Comparison of ENCODE assay signal across 18 cellular contexts in the genomic region with DNA sequence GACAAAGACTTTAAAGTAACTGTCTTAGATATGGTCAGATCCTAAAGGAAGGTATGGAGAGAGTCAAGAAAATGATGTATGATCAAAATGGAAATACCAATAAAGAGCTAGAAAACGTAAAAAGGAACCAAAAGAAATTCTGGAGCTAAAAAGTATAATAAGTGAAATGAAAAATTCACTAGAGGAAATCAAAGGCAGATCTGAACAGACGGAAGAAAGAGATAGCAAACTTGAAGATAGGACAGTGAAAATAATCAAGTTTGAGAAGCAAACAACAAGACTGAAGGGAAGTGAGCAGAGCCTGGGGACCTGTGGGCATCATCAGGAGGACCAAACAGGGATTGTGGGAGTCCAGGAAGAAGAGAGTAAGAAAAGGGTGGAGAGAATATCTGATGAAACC.
DNase-seq lines count a peak whose midpoint lies in the region; ATAC-seq and TF ChIP-seq lines count a peak whose summit lies in the region.
"Had no signal": no experiment of that assay in that cellular context is flagged by ENCODE, and none has a peak within 500 bp of the region (broad histone marks: within the 10 kb centered on the region; RNA-seq: fewer than 3 reads in every experiment).

No MANE protein-coding gene starts in this region.

- H4K20me1 ChIP-seq in SK-N-SH (ENCODE audit: insufficient read depth) = no peaks in the 10 kb centered on the region

- H3K9me2 ChIP-seq in SK-N-SH = no peaks in the 10 kb centered on the region

- no peak overlapping the region for H3K23ac ChIP-seq in neuronal stem cell (ENCODE audit: low read depth, low read length, poor library complexity)

- H2AFZ ChIP-seq in SK-N-SH (ENCODE audit: low read depth) = no peak overlapping the region
- no peak overlapping the region for H2AFZ ChIP-seq in neuronal stem cell (ENCODE audit: low read length)

- H3K4me1 Mint-ChIP-seq in naive B cell = peaks cover 23 to 27% (median 26%) of the 10 kb centered on the region in 3 donors

- H3K9me3 ChIP-seq in SK-N-SH (no peaks in the 10 kb centered on the region), Panc1 (ENCODE audit: control insufficient read depth, insufficient read depth, low read depth, low read length) (peaks cover 9% of the 10 kb centered on the region; the same call in 1 of the 2 replicates), neuronal stem cell (replicated peaks in 1 of 2; ENCODE audit: control insufficient read depth in 2 of 2, insufficient read depth in 1 of 2, low read depth in 1 of 2, low read length in 2 of 2) (peaks cover 22 to 65% of the 10 kb centered on the region in 2 donors)
- H3K9me3 ChIP-seq: BE2C had no signal

- no peak for TF ChIP-seq RAD21 in SK-N-SH (IDR thresholded peaks at IDR 0.05; ENCODE audit: low read length)

- H3K18ac ChIP-seq in neuronal stem cell (ENCODE audit: low read length) = no peak overlapping the region

- H2BK15ac ChIP-seq in neuronal stem cell (ENCODE audit: low read length) = no peak overlapping the region

- in situ Hi-C loops in Caki2 (cut with HindIII; ENCODE audit: low pct_unique_long_range_greater_than_20kb, low sequenced_read_pairs) (no loop called here), Panc1 (cut with HindIII; ENCODE audit: low pct_unique_long_range_greater_than_20kb, low sequenced_read_pairs) (no loop called here)

- no peak for TF ChIP-seq CTCF in SK-N-SH (IDR thresholded peaks at IDR 0.05)
- no peak for TF ChIP-seq CTCF in Panc1 (IDR thresholded peaks at IDR 0.05)

- H3K36me3 ChIP-seq in SK-N-SH (replicated peaks in 1 of 2; ENCODE audit: control insufficient read depth in 1 of 2, insufficient read depth in 2 of 2, low read length in 1 of 2) = peaks cover 38 to 47% of the 10 kb centered on the region in 2 experiments
- H3K36me3 ChIP-seq in Panc1 (ENCODE audit: control insufficient read depth, insufficient read depth, low read length) = no peaks in the 10 kb centered on the region
- peaks cover 47 to 92% of the 10 kb centered on the region in 2 donors for H3K36me3 ChIP-seq in neuronal stem cell (replicated peaks in 1 of 2; ENCODE audit: control insufficient read depth in 2 of 2, insufficient read depth in 2 of 2, low read length in 2 of 2)

- CTCF ChIA-PET in SK-N-SH (lab: Yijun Ruan, JAX) (interaction anchor here (1.4 kb wide), 1 partner anchor 62 kb away, joined by 5 read pairs; no protein-coding TSS in a partner anchor), Panc1 (lab: Charles Lee) (no interaction called here)

- ATAC-seq in SK-N-SH treated with all-trans-retinoic acid at 6 μM for 48 hours (no peak), Panc1 (no peak), naive B cell (ENCODE audit: low read depth in 2 of 2) (no peak), left colon (no peak)
- ATAC-seq: HCT116 had no signal

- H2BK12ac ChIP-seq in neuronal stem cell (ENCODE audit: low read length) = no peak overlapping the region

- peak overlapping the region; percentile 1 to 93 (median 62) for H3K27ac Mint-ChIP-seq in naive B cell

- DNase-seq in SK-N-SH = no peak
- peak; percentile 19 for DNase-seq in Caki2 (ENCODE audit: low read depth)
- no peak for DNase-seq in Panc1 (ENCODE audit: low read depth, low spot score)
- DNase-seq in naive B cell = no peak
- no peak for DNase-seq in left colon
- no peak for DNase-seq in neuronal stem cell (ENCODE audit: low spot score)
- DNase-seq: BE2C; CD4-positive, alpha-beta memory T cell; DMS53; GOT3; NCI-H1417 treated with DMSO at 0.1 percent for 48 hours; NCI-H187 treated with DMSO at 0.1 percent for 48 hours; NCI-H446 treated with DMSO at 0.1 percent for 48 hours; NCI-H69; Right ventricle myocardium superior had no signal

- TSS peak; percentile 26 for BruUV-seq in Panc1 (replicated peaks; lab: Mats Ljungman, UMichigan)

- peaks cover 38% of the 10 kb centered on the region for H3K79me2 ChIP-seq in SK-N-SH (ENCODE audit: insufficient read depth)

- H3K9ac ChIP-seq in SK-N-SH (no peak overlapping the region), neuronal stem cell (ENCODE audit: low read depth, low read length, poor library complexity) (no peak overlapping the region)

- intact Hi-C loops in Panc1 (cut with micrococcal nuclease; ENCODE audit: unreplicated experiment) = no loop called here
- intact Hi-C loops in left colon (cut with DNase I, micrococcal nuclease) = no loop called here

- H3K4me1 ChIP-seq in SK-N-SH (ENCODE audit: control insufficient read depth in 1 of 2, insufficient read depth in 2 of 2, low read depth in 1 of 2, low read length in 1 of 2) (peaks cover 0 to under 1% of the 10 kb centered on the region in 2 experiments; a peak in 1 of 4 replicates), Panc1 (ENCODE audit: control insufficient read depth, insufficient read depth, low read length) (no peaks in the 10 kb centered on the region), neuronal stem cell (ENCODE audit: control insufficient read depth in 2 of 2, insufficient read depth in 1 of 2, low read depth in 1 of 2, low read length in 2 of 2) (no peaks in the 10 kb centered on the region)
- H3K4me1 ChIP-seq: BE2C had no signal

- H2BK5ac ChIP-seq in neuronal stem cell (ENCODE audit: low read length) = no peak overlapping the region

- 100% methylated on average over 2 of the region's 2 CpGs for WGBS in SK-N-SH (ENCODE audit: low lambda C conversion rate)
- no CpG with 5 or more reads among the region's 2 CpGs for WGBS in neuronal stem cell (ENCODE audit: extremely low coverage in 2 of 2, insufficient read length in 2 of 2, insufficient replicate concordance in 1 of 2), 2 donors

- no peak overlapping the region for H2AK5ac ChIP-seq in neuronal stem cell (ENCODE audit: low read depth, low read length)

- no peaks in the 10 kb centered on the region for H3K27me3 Mint-ChIP-seq in naive B cell
- H3K27me3 Mint-ChIP-seq: CD4-positive, alpha-beta memory T cell had no signal

- H3K36me3 Mint-ChIP-seq in naive B cell = peaks cover 27 to 36% of the 10 kb centered on the region in 2 donors

- POLR2A ChIA-PET in SK-N-SH (lab: Yijun Ruan, JAX) (no interaction called here), Panc1 (lab: Charles Lee) (no interaction called here)

- H3K9me3 Mint-ChIP-seq in naive B cell = peaks cover 5 to 21% (median 16%) of the 10 kb centered on the region in 7 donors

- H3K4me3 Mint-ChIP-seq in naive B cell = no peak overlapping the region

- peaks cover 5% of the 10 kb centered on the region for H3K79me1 ChIP-seq in neuronal stem cell (ENCODE audit: low read depth, low read length)

- H3K27ac ChIP-seq in SK-N-SH (ENCODE audit: low read depth in 2 of 2, low read length in 1 of 2) (no peak overlapping the region), Panc1 (ENCODE audit: low read length) (no peak overlapping the region), neuronal stem cell (replicated peaks; ENCODE audit: low read length) (no peak overlapping the region)
- H3K27ac ChIP-seq: SK-N-MC had no signal

- no peaks in the 10 kb centered on the region for H3K27me3 ChIP-seq in SK-N-SH (ENCODE audit: insufficient read depth)
- no peaks in the 10 kb centered on the region for H3K27me3 ChIP-seq in Panc1 (ENCODE audit: control insufficient read depth, insufficient read depth, low read length)
- H3K27me3 ChIP-seq in neuronal stem cell (ENCODE audit: control insufficient read depth in 3 of 3, insufficient read depth in 3 of 3, low read depth in 1 of 3, low read length in 3 of 3) = no peaks in the 10 kb centered on the region
- H3K27me3 ChIP-seq: BE2C had no signal

- H3K14ac ChIP-seq in neuronal stem cell (ENCODE audit: low read length) = no peak overlapping the region

- H2BK120ac ChIP-seq in neuronal stem cell (ENCODE audit: low read depth, low read length) = no peak overlapping the region

- H3K4me2 ChIP-seq in SK-N-SH = no peak overlapping the region
- H3K4me2 ChIP-seq in neuronal stem cell (ENCODE audit: insufficient read depth, low read length, poor library complexity, severe bottlenecking) = no peak overlapping the region

- H4K91ac ChIP-seq in neuronal stem cell (ENCODE audit: low read depth, low read length, poor library complexity) = no peak overlapping the region

- H4K8ac ChIP-seq in neuronal stem cell (ENCODE audit: low read depth, low read length) = no peak overlapping the region

- H3K4me3 ChIP-seq in SK-N-SH (ENCODE audit: low read depth in 2 of 2, low read length in 1 of 2) (no peak overlapping the region), Panc1 (ENCODE audit: low read depth in 2 of 2, low read length in 2 of 2) (no peak overlapping the region), neuronal stem cell (ENCODE audit: low read length in 2 of 2) (no peak overlapping the region)
- H3K4me3 ChIP-seq: SK-N-MC had no signal

- H3F3A ChIP-seq in SK-N-SH (replicated peaks; ENCODE audit: insufficient read depth) = no peaks in the 10 kb centered on the region

- no peak for TF ChIP-seq EP300 in SK-N-SH (IDR thresholded peaks at IDR 0.05; ENCODE audit: borderline replicate concordance in 1 of 2, low read depth in 1 of 2, low read length in 1 of 2)

- H3K4ac ChIP-seq in neuronal stem cell (ENCODE audit: low read length) = no peak overlapping the region

TF ChIP-seq in SK-N-SH treated with all-trans-retinoic acid at 6 μM for 48 hours, 23 proteins besides CTCF, POLR2A, EP300 and RAD21 (continues in another document):
- peak; percentile 93 for TF ChIP-seq ZFP30 (CRISPR knock-in tag; IDR thresholded peaks at IDR 0.05)

TF ChIP-seq in SK-N-SH, 30 proteins besides CTCF, POLR2A, EP300 and RAD21:
- TF ChIP-seq GABPA (IDR thresholded peaks at IDR 0.05; ENCODE audit: low read depth) (no peak), IRF3 (IDR thresholded peaks at IDR 0.05; ENCODE audit: low read depth, low read length) (no peak), FOXJ3 (CRISPR knock-in tag; IDR thresholded peaks at IDR 0.05) (no peak), ELF1 (IDR thresholded peaks at IDR 0.05) (no peak), MAX (IDR thresholded peaks at IDR 0.05; ENCODE audit: low read depth) (no peak), JUND (IDR thresholded peaks at IDR 0.05) (no peak), NFIC (IDR thresholded peaks at IDR 0.05; ENCODE audit: borderline replicate concordance) (no peak), CHD2 (IDR thresholded peaks at IDR 0.05; ENCODE audit: low read length, partially characterized antibody) (no peak), TCF12 (IDR thresholded peaks at IDR 0.05) (no peak), FOSL2 (IDR thresholded peaks at IDR 0.05; ENCODE audit: borderline replicate concordance, low read depth) (no peak), EZH2phosphoT487 (IDR thresholded peaks at IDR 0.05; ENCODE audit: borderline replicate concordance, low read depth) (no peak)
